ENCODE assay signal across 23 cellular contexts in the genomic region with DNA sequence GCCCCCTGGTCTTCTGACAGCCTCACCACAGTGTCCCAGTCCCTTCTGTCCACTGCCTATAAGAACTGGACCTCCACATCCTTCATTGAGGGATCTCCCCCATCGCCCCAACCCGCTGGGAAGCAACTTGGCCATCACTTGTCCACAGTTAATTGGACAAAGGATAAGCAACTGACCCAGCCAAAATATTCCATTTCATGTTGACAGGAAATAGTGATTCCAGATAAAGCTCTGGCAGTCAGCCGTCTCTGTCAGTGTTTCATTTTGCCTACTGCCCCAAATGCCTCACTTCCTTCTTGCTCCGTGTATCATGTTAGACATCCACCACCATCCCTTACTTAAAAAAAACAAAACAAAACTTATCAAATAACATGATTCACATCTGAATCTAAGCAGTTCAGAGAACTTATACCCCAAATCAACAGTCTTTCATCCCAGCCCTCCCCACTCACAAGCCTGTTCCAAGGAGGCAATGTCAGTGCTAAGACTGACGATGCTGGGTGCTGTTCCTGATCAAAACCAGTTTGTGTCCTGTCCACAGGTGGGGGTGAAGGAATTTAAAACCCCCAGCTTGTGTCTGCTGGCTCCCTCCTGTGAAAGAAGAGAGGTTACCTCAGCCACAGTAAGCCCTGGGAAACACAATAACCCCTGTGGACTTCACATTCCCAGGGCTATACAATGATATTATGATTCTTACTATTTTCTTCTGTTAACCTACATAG.
DNase-seq lines count a peak whose midpoint lies in the region; ATAC-seq lines count a peak whose summit lies in the region.
"Had no signal": no experiment of that assay in that cellular context is flagged by ENCODE, and none has a peak within 500 bp of the region (broad histone marks: within the 10 kb centered on the region; RNA-seq: fewer than 3 reads in every experiment).

No MANE protein-coding gene starts in this region.

- no peak overlapping the region for H3K9ac ChIP-seq in skeletal muscle satellite cell (ENCODE audit: low read depth, low read length)

- no peak overlapping the region for H3K4me3 ChIP-seq in skeletal muscle satellite cell (ENCODE audit: low read length)
- H3K4me3 ChIP-seq: colonic mucosa, left lung, tibial artery had no signal

- H3K4me1 ChIP-seq in skeletal muscle satellite cell (ENCODE audit: control insufficient read depth, insufficient read depth, low read length), result peaks cover 33% of the 10 kb centered on the region
- H3K4me1 ChIP-seq: colonic mucosa, left lung, tibial artery had no signal

- ATAC-seq in GM19395 (IDR thresholded peaks at IDR 0.05; ENCODE audit: unreplicated experiment), result no peak
- ATAC-seq: left lung, sciatic nerve, T-cell had no signal

- H3K4me2 ChIP-seq in skeletal muscle satellite cell (ENCODE audit: low read length), result peak overlapping the region; percentile 8

- no peaks in the 10 kb centered on the region for H3K27me3 ChIP-seq in skeletal muscle satellite cell (ENCODE audit: control insufficient read depth, insufficient read depth, low read length)
- H3K27me3 ChIP-seq: colonic mucosa, left lung, tibial artery had no signal

- no peaks in the 10 kb centered on the region for H3K9me3 ChIP-seq in skeletal muscle satellite cell (replicated peaks; ENCODE audit: low read length)

- DNase-seq in NCI-H226 (peak; percentile 21), brain pericyte (ENCODE audit: low read depth, low spot score) (peak; percentile 62), glomerular endothelial cell (ENCODE audit: extremely low read depth, low read depth, low spot score) (peak; percentile 16), DMS79 (lab: John Stamatoyannopoulos, UW) (no peak), NAMALWA (ENCODE audit: low spot score) (no peak)
- DNase-seq: activated CD4-positive, alpha-beta memory T cell treated with anti-CD3 and anti-CD28 coated beads for 36 hours; activated naive CD4-positive, alpha-beta T cell treated with Interleukin-2 at 50 U/mL for 16 hours; activated T-cell treated with anti-CD3 and anti-CD28 coated beads for 4 hours; AML-193; anterior cingulate cortex; colonic mucosa; Karpas-422; left lung; NCI-H1105; NCI-H2107; NCI-H69; nucleus accumbens; stimulated activated naive CD4-positive, alpha-beta T cell treated with Interleukin-2 at 50 U/mL for 16 hours; T-cell; tibial artery had no signal

- no peaks in the 10 kb centered on the region for H3K36me3 ChIP-seq in skeletal muscle satellite cell (ENCODE audit: insufficient read depth, low read length)
- H3K36me3 ChIP-seq: colonic mucosa, left lung, tibial artery had no signal

Comparison
In these comparisons a context has a peak if more than half of its experiments do, and no peak if none do; other contexts are left out.
1. DNase-seq: peak in NCI-H226 (single experiment), brain pericyte (single experiment) and glomerular endothelial cell (single experiment); none in DMS79 (single experiment) and NAMALWA (single experiment).